ENCODE assay signal across 17 cellular contexts in genomic region chr22:47495102-47495501, GRCh38.
DNase-seq lines count a peak whose midpoint lies in the region; ATAC-seq and TF ChIP-seq lines count a peak whose summit lies in the region.
"Had no signal": no experiment of that assay in that cellular context is flagged by ENCODE, and none has a peak within 500 bp of the region (broad histone marks: within the 10 kb centered on the region; RNA-seq: fewer than 3 reads in every experiment).

No MANE protein-coding gene starts in this region.

- peak overlapping the region; percentile 51 for H3K27ac ChIP-seq in naive thymus-derived CD4-positive, alpha-beta T cell (ENCODE audit: low read depth, low read length)
- H3K27ac ChIP-seq: epithelial cell of prostate, heart right ventricle, upper lobe of left lung had no signal

- H3K27me3 ChIP-seq in naive thymus-derived CD4-positive, alpha-beta T cell (ENCODE audit: control insufficient read depth in 2 of 2, insufficient read depth in 2 of 2, low read length in 2 of 2) = no peaks in the 10 kb centered on the region
- H3K27me3 ChIP-seq: upper lobe of left lung had no signal

- CTCF ChIA-PET in activated CD8-positive, alpha-beta T cell treated with anti-CD3 and anti-CD28 coated beads for 36 hours (lab: Charles Lee) = no interaction called here
- CTCF ChIA-PET in naive thymus-derived CD4-positive, alpha-beta T cell (lab: Charles Lee) = no interaction called here

- POLR2A ChIA-PET in activated CD8-positive, alpha-beta T cell treated with anti-CD3 and anti-CD28 coated beads for 36 hours (lab: Charles Lee) = no interaction called here
- POLR2A ChIA-PET in naive thymus-derived CD4-positive, alpha-beta T cell (lab: Charles Lee) = no interaction called here

- TF ChIP-seq CTCF in activated CD8-positive, alpha-beta T cell treated with anti-CD3 and anti-CD28 coated beads for 36 hours (IDR thresholded peaks at IDR 0.05) = no peak

- no peaks in the 10 kb centered on the region for H3K36me3 Mint-ChIP-seq in activated CD4-positive, alpha-beta T cell treated with anti-CD3 and anti-CD28 coated beads, Interleukin-2, amount 10 ng/mL, durations not matched to agents 24 days and 14 days (ENCODE audit: low read depth)
- peaks cover 7% of the 10 kb centered on the region for H3K36me3 Mint-ChIP-seq in activated CD8-positive, alpha-beta T cell treated with anti-CD3 and anti-CD28 coated beads for 36 hours (ENCODE audit: low read depth)
- peaks cover 0 to 10% (median 8%) of the 10 kb centered on the region in 5 donors for H3K36me3 Mint-ChIP-seq in naive thymus-derived CD4-positive, alpha-beta T cell

- intact Hi-C loops in activated CD4-positive, alpha-beta T cell treated with anti-CD3 and anti-CD28 coated beads, Interleukin-2, amount 10 ng/mL, durations not matched to agents 24 days and 14 days (cut with micrococcal nuclease) = no loop called here
- intact Hi-C loops in activated CD8-positive, alpha-beta T cell treated with anti-CD3 and anti-CD28 coated beads for 36 hours (cut with micrococcal nuclease) = no loop called here
- intact Hi-C loops in naive thymus-derived CD4-positive, alpha-beta T cell (cut with micrococcal nuclease) = no loop called here
- intact Hi-C loops in head of caudate nucleus (cut with DNase I) = no loop called here

- H3K4me3 ChIP-seq in naive thymus-derived CD4-positive, alpha-beta T cell (ENCODE audit: low read length) = no peak overlapping the region
- H3K4me3 ChIP-seq: heart right ventricle, upper lobe of left lung had no signal

- H3K4me1 ChIP-seq in naive thymus-derived CD4-positive, alpha-beta T cell (ENCODE audit: control insufficient read depth in 2 of 2, insufficient read depth in 2 of 2, low read length in 2 of 2) = peaks cover 17 to 18% of the 10 kb centered on the region in 2 donors
- H3K4me1 ChIP-seq: upper lobe of left lung had no signal

- no peaks in the 10 kb centered on the region for H3K36me3 ChIP-seq in naive thymus-derived CD4-positive, alpha-beta T cell (ENCODE audit: control insufficient read depth in 2 of 3, insufficient read depth in 3 of 3, low read length in 3 of 3)
- H3K36me3 ChIP-seq: heart right ventricle, upper lobe of left lung had no signal

- no peaks in the 10 kb centered on the region for H3K27me3 Mint-ChIP-seq in activated CD4-positive, alpha-beta T cell treated with anti-CD3 and anti-CD28 coated beads, Interleukin-2, amount 10 ng/mL, durations not matched to agents 24 days and 14 days
- H3K27me3 Mint-ChIP-seq in activated CD8-positive, alpha-beta T cell treated with anti-CD3 and anti-CD28 coated beads for 36 hours = peaks cover 2% of the 10 kb centered on the region
- peaks cover 0 to 6% (median 4%) of the 10 kb centered on the region in 5 donors for H3K27me3 Mint-ChIP-seq in naive thymus-derived CD4-positive, alpha-beta T cell

- H3K9me3 Mint-ChIP-seq in activated CD4-positive, alpha-beta T cell treated with anti-CD3 and anti-CD28 coated beads, Interleukin-2, amount 10 ng/mL, durations not matched to agents 24 days and 14 days = peaks cover 25% of the 10 kb centered on the region
- peaks cover 16% of the 10 kb centered on the region for H3K9me3 Mint-ChIP-seq in activated CD8-positive, alpha-beta T cell treated with anti-CD3 and anti-CD28 coated beads for 36 hours
- H3K9me3 Mint-ChIP-seq in naive thymus-derived CD4-positive, alpha-beta T cell = peaks cover 10 to 52% (median 16%) of the 10 kb centered on the region in 11 donors

- H3K4me3 Mint-ChIP-seq in activated CD4-positive, alpha-beta T cell treated with anti-CD3 and anti-CD28 coated beads, Interleukin-2, amount 10 ng/mL, durations not matched to agents 24 days and 14 days = peak overlapping the region; percentile 10
- no peak overlapping the region for H3K4me3 Mint-ChIP-seq in activated CD8-positive, alpha-beta T cell treated with anti-CD3 and anti-CD28 coated beads for 36 hours
- peak overlapping the region; percentile 4 to 73 (median 58) for H3K4me3 Mint-ChIP-seq in naive thymus-derived CD4-positive, alpha-beta T cell
- H3K4me3 Mint-ChIP-seq: HFFc6 had no signal

- H3K4me1 Mint-ChIP-seq in activated CD4-positive, alpha-beta T cell treated with anti-CD3 and anti-CD28 coated beads, Interleukin-2, amount 10 ng/mL, durations not matched to agents 24 days and 14 days = peaks cover 8% of the 10 kb centered on the region
- H3K4me1 Mint-ChIP-seq in activated CD8-positive, alpha-beta T cell treated with anti-CD3 and anti-CD28 coated beads for 36 hours (ENCODE audit: low read depth) = peaks cover 23% of the 10 kb centered on the region
- peaks cover 8 to 35% (median 29%) of the 10 kb centered on the region in 7 donors for H3K4me1 Mint-ChIP-seq in naive thymus-derived CD4-positive, alpha-beta T cell

- no peak for DNase-seq in activated CD4-positive, alpha-beta T cell treated with anti-CD3 and anti-CD28 coated beads, Interleukin-2, amount 10 ng/mL, durations not matched to agents 24 days and 14 days
- no peak for DNase-seq in activated CD4-positive, alpha-beta T cell treated with anti-CD3 and anti-CD28 coated beads for 48 hours
- DNase-seq in LHCN-M2 (ENCODE audit: low read depth) = peak; percentile 15
- DNase-seq in activated CD8-positive, alpha-beta T cell treated with anti-CD3 and anti-CD28 coated beads for 36 hours = no peak
- peak in 3 of 9 donors; percentile 4 to 24 (median 18) for DNase-seq in naive thymus-derived CD4-positive, alpha-beta T cell
- no peak for DNase-seq in head of caudate nucleus
- DNase-seq in activated effector memory CD4-positive, alpha-beta T cell treated with Interleukin-2 at 50 U/mL for 16 hours = no peak
- DNase-seq: heart right ventricle; HFFc6; left colon; NCI-H146; NCI-H69; Right ventricle myocardium superior; stimulated activated CD8-positive, alpha-beta memory T cell treated with anti-CD3 and anti-CD28 coated beads, Interleukin-4, amount 100 ng/mL, for 48 hours; upper lobe of left lung had no signal

- H3K27ac Mint-ChIP-seq in activated CD4-positive, alpha-beta T cell treated with anti-CD3 and anti-CD28 coated beads, Interleukin-2, amount 10 ng/mL, durations not matched to agents 24 days and 14 days = no peak overlapping the region
- H3K27ac Mint-ChIP-seq in activated CD8-positive, alpha-beta T cell treated with anti-CD3 and anti-CD28 coated beads for 36 hours = peak overlapping the region; percentile 85
- peak overlapping the region; percentile 52 to 92 (median 74) for H3K27ac Mint-ChIP-seq in naive thymus-derived CD4-positive, alpha-beta T cell
- H3K27ac Mint-ChIP-seq: HFFc6 had no signal

- peak; percentile 61 for ATAC-seq in activated CD8-positive, alpha-beta T cell treated with anti-CD3 and anti-CD28 coated beads for 36 hours
- ATAC-seq in naive thymus-derived CD4-positive, alpha-beta T cell = peak; percentile 34
- ATAC-seq in HG02763 (IDR thresholded peaks at IDR 0.05; ENCODE audit: unreplicated experiment) = no peak
- ATAC-seq: heart right ventricle, left colon had no signal

- peaks cover 8 to 26% (median 12%) of the 10 kb centered on the region in 3 experiments for H3K9me3 ChIP-seq in naive thymus-derived CD4-positive, alpha-beta T cell (ENCODE audit: control insufficient read depth in 2 of 3, low read length in 3 of 3)
